In the genomic region with DNA sequence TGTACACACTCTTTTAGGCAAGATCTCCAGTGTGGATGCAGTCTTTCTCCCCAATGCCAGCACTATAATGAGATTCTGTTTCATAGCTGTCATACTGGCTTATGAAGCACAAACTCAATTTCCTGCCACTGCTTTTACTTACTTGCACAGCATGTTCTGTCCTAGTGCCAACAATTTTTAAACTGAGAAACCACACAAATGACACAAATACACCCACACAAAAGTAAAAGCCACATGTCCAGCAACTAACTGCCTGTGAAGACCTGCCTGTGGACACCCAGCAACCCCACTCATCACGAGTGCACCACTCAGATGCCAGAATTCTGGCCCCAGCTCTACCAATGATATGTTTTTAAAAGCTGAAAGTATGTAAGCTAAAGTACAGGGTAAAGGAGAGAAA, we compare ENCODE assay signal across 14 cellular contexts. TPM values are rescaled to one million over a fixed set of nuclear protein-coding genes. Genes with fewer than 3 reads are reported as not detected.
DNase-seq lines count a peak whose midpoint lies in the region; ATAC-seq, FAIRE-seq and TF ChIP-seq lines count a peak whose summit lies in the region.
"Had no signal": no experiment of that assay in that cellular context is flagged by ENCODE, and none has a peak within 500 bp of the region (broad histone marks: within the 10 kb centered on the region; RNA-seq: fewer than 3 reads in every experiment).

No MANE protein-coding gene starts in this region.

- no peak for DNase-seq in activated T-cell treated with anti-CD3 and anti-CD28 coated beads, Interleukin-2, amount 50 U/mL, for 24 hours
- DNase-seq in activated T-cell treated with anti-CD3 and anti-CD28 coated beads for 4 hours (no peak), adipocyte (ENCODE audit: low read depth) (peak; percentile 76), fibroblast of villous mesenchyme (ENCODE audit: low read depth) (peak; percentile 63), upper lobe of right lung (no peak), kidney (no peak), DMS 273 treated with DMSO at 0.1 percent for 48 hours (lab: John Stamatoyannopoulos, UW) (no peak), small intestine (no peak)
- DNase-seq: activated effector memory CD4-positive, alpha-beta T cell treated with anti-CD3 and anti-CD28 coated beads, Interleukin-2, amount 50 U/mL, for 16 hours had no signal

- H3K9me3 ChIP-seq in adipocyte (ENCODE audit: control insufficient read depth, low read length) = peaks cover 6% of the 10 kb centered on the region
- no peaks in the 10 kb centered on the region for H3K9me3 ChIP-seq in upper lobe of right lung
- no peaks in the 10 kb centered on the region for H3K9me3 ChIP-seq in kidney (ENCODE audit: control insufficient read depth in 1 of 2, low read length in 2 of 2)
- H3K9me3 ChIP-seq in small intestine (ENCODE audit: control insufficient read depth, low read depth) = no peaks in the 10 kb centered on the region
- H3K9me3 ChIP-seq: suprapubic skin had no signal

- FAIRE-seq in kidney (lab: Jason Lieb, UNC) = no peak
- no peak for FAIRE-seq in small intestine (lab: Jason Lieb, UNC)
- FAIRE-seq: GM19239, islet of Langerhans had no signal

- intact Hi-C loops in upper lobe of right lung (cut with DNase I) (no loop called here), kidney (cut with DNase I) (no loop called here)

- H3K4me3 ChIP-seq in adipocyte (ENCODE audit: low read length) (peak overlapping the region; percentile 22), fibroblast of villous mesenchyme (ENCODE audit: low read depth, low read length) (no peak overlapping the region), upper lobe of right lung (no peak overlapping the region), kidney (ENCODE audit: low read length in 2 of 2) (no peak overlapping the region), small intestine (ENCODE audit: low read depth in 1 of 2, low read length in 2 of 2) (no peak overlapping the region)
- H3K4me3 ChIP-seq: neural progenitor cell, suprapubic skin had no signal

- H3K4me1 Mint-ChIP-seq in activated T-cell treated with anti-CD3 and anti-CD28 coated beads, Interleukin-2, amount 50 U/mL, for 24 hours (ENCODE audit: low read depth) = peaks cover 44% of the 10 kb centered on the region

- H3K4me3 Mint-ChIP-seq in activated T-cell treated with anti-CD3 and anti-CD28 coated beads, Interleukin-2, amount 50 U/mL, for 24 hours = no peak overlapping the region
- H3K4me3 Mint-ChIP-seq: neural progenitor cell had no signal

- 83 to 97% (median 92%) methylated on average over 1 of the region's 1 CpG for WGBS in small intestine, 3 donors

- TF ChIP-seq CTCF in fibroblast of villous mesenchyme (IDR thresholded peaks at IDR 0.05; ENCODE audit: insufficient read depth, low read depth, low read length) = no peak
- TF ChIP-seq CTCF in upper lobe of right lung (IDR thresholded peaks at IDR 0.05) = no peak
- TF ChIP-seq CTCF in kidney (IDR thresholded peaks at IDR 0.05; ENCODE audit: borderline replicate concordance, extremely low read depth, insufficient read depth) = no peak

- H3K27me3 Mint-ChIP-seq in activated T-cell treated with anti-CD3 and anti-CD28 coated beads, Interleukin-2, amount 50 U/mL, for 24 hours = no peaks in the 10 kb centered on the region

- H3K9me3 Mint-ChIP-seq in activated T-cell treated with anti-CD3 and anti-CD28 coated beads, Interleukin-2, amount 50 U/mL, for 24 hours = peaks cover 4% of the 10 kb centered on the region

- peak overlapping the region; percentile 80 for H3K27ac Mint-ChIP-seq in activated T-cell treated with anti-CD3 and anti-CD28 coated beads, Interleukin-2, amount 50 U/mL, for 24 hours
- H3K27ac Mint-ChIP-seq: neural progenitor cell had no signal

- H3K27me3 ChIP-seq in adipocyte (replicated peaks; ENCODE audit: control insufficient read depth, insufficient read depth, low read length) = no peaks in the 10 kb centered on the region
- H3K27me3 ChIP-seq in upper lobe of right lung = no peaks in the 10 kb centered on the region
- no peaks in the 10 kb centered on the region for H3K27me3 ChIP-seq in small intestine (ENCODE audit: control insufficient read depth in 2 of 2, insufficient read depth in 2 of 2, low read length in 2 of 2)
- H3K27me3 ChIP-seq: neural progenitor cell, suprapubic skin had no signal

- peaks cover 39% of the 10 kb centered on the region for H3K4me1 ChIP-seq in adipocyte (ENCODE audit: control insufficient read depth, insufficient read depth, low read length)
- H3K4me1 ChIP-seq in upper lobe of right lung = no peaks in the 10 kb centered on the region
- no peaks in the 10 kb centered on the region for H3K4me1 ChIP-seq in kidney (ENCODE audit: control insufficient read depth in 1 of 2, insufficient read depth in 1 of 2, low read depth in 1 of 2, low read length in 2 of 2)
- no peaks in the 10 kb centered on the region for H3K4me1 ChIP-seq in small intestine (ENCODE audit: control insufficient read depth in 2 of 2, insufficient read depth in 1 of 2, low read depth in 1 of 2, low read length in 1 of 2)

- H3K36me3 Mint-ChIP-seq in activated T-cell treated with anti-CD3 and anti-CD28 coated beads, Interleukin-2, amount 50 U/mL, for 24 hours (ENCODE audit: low read depth) = peaks cover 86% of the 10 kb centered on the region

- H3K27ac ChIP-seq in upper lobe of right lung (no peak overlapping the region), kidney (ENCODE audit: low read depth in 2 of 2, low read length in 2 of 2) (no peak overlapping the region), small intestine (ENCODE audit: low read depth in 1 of 2, low read length in 1 of 2) (no peak overlapping the region)
- H3K27ac ChIP-seq: neural progenitor cell, suprapubic skin had no signal

- ATAC-seq in upper lobe of right lung = peak; percentile 41

- H3K36me3 ChIP-seq in adipocyte (ENCODE audit: control insufficient read depth, insufficient read depth, low read length, severe bottlenecking) (peaks cover 16% of the 10 kb centered on the region), upper lobe of right lung (peaks cover 15% of the 10 kb centered on the region), kidney (ENCODE audit: control insufficient read depth in 1 of 2, insufficient read depth in 2 of 2, low read length in 2 of 2) (peaks cover 17 to 23% of the 10 kb centered on the region in 2 donors), small intestine (ENCODE audit: control insufficient read depth in 2 of 2, insufficient read depth in 2 of 2, low read length in 2 of 2) (peaks cover 2 to 13% of the 10 kb centered on the region in 2 donors)

- peak overlapping the region; percentile 20 for H3K9ac ChIP-seq in adipocyte (ENCODE audit: low read length)
- no peak overlapping the region for H3K9ac ChIP-seq in kidney (ENCODE audit: low read length in 2 of 2)
- H3K9ac ChIP-seq: neural progenitor cell had no signal

RNA-seq across cellular contexts. Expression of gene RNU4ATAC, which starts 29.6 kb away (rescaled TPM):
- total RNA-seq in fibroblast of villous mesenchyme = under 0.01 TPM in 2 replicates
- not detected for total RNA-seq in upper lobe of right lung
- total RNA-seq in kidney = 8.2 TPM
- not detected for polyA plus RNA-seq in kidney (ENCODE audit: insufficient read depth, low read depth, low replicate concordance)
- not detected for polyA plus RNA-seq in small intestine
- total RNA-seq: HT1080, suprapubic skin had no signal

Comparison
In these comparisons a context has a peak if more than half of its experiments do, and no peak if none do; other contexts are left out.
1. DNase-seq: peak in adipocyte (single experiment) and fibroblast of villous mesenchyme (single experiment); none in activated T-cell treated with anti-CD3 and anti-CD28 coated beads, Interleukin-2, amount 50 U/mL, for 24 hours (single experiment), activated T-cell treated with anti-CD3 and anti-CD28 coated beads for 4 hours (single experiment), upper lobe of right lung (single experiment), kidney (single experiment), DMS 273 treated with DMSO at 0.1 percent for 48 hours (single experiment) and small intestine (single experiment).